In genomic region chr1:42961560-42962091, GRCh38 we compare ENCODE assay signal across 2 cellular contexts.
A peak's percentile ranks its signal among the peaks of the same experiment; 100 is the strongest.
TF ChIP-seq lines count a peak whose summit lies in the region.

No MANE protein-coding gene starts in this region.

TF ChIP-seq in HepG2, 621 proteins besides CTCF, POLR2A, EP300 and RAD21:
- TF ChIP-seq ZFY (CRISPR knock-in tag; IDR thresholded peaks at IDR 0.05) (0 out of 2 replicates have a peak, but pooled peaks have one; percentile 6), FOXA1 (IDR thresholded peaks at IDR 0.05) (no peak), FOXA1 (CRISPR knock-in tag; IDR thresholded peaks at IDR 0.05) (peak; percentile 46; the same call in 1 of the 2 replicates), ZNF724P (CRISPR knock-in tag; IDR thresholded peaks at IDR 0.05; ENCODE audit: borderline replicate concordance) (no peak), GATAD2A (CRISPR knock-in tag; IDR thresholded peaks at IDR 0.05) (0 out of 2 replicates have a peak, but pooled peaks have one; percentile 11), TGIF2 (CRISPR knock-in tag; IDR thresholded peaks at IDR 0.05) (0 out of 2 replicates have a peak, but pooled peaks have one; percentile 27), MIER3 (CRISPR knock-in tag; IDR thresholded peaks at IDR 0.05; ENCODE audit: borderline replicate concordance) (0 out of 2 replicates have a peak, but pooled peaks have one; percentile 17), PITX1 (CRISPR knock-in tag; IDR thresholded peaks at IDR 0.05) (peak; percentile 69), SSRP1 (CRISPR knock-in tag; IDR thresholded peaks at IDR 0.05) (peak; percentile 43; the same call in 1 of the 2 replicates), ZNF17 (CRISPR knock-in tag; IDR thresholded peaks at IDR 0.05) (no peak)
- TF ChIP-seq, protein P1, sequence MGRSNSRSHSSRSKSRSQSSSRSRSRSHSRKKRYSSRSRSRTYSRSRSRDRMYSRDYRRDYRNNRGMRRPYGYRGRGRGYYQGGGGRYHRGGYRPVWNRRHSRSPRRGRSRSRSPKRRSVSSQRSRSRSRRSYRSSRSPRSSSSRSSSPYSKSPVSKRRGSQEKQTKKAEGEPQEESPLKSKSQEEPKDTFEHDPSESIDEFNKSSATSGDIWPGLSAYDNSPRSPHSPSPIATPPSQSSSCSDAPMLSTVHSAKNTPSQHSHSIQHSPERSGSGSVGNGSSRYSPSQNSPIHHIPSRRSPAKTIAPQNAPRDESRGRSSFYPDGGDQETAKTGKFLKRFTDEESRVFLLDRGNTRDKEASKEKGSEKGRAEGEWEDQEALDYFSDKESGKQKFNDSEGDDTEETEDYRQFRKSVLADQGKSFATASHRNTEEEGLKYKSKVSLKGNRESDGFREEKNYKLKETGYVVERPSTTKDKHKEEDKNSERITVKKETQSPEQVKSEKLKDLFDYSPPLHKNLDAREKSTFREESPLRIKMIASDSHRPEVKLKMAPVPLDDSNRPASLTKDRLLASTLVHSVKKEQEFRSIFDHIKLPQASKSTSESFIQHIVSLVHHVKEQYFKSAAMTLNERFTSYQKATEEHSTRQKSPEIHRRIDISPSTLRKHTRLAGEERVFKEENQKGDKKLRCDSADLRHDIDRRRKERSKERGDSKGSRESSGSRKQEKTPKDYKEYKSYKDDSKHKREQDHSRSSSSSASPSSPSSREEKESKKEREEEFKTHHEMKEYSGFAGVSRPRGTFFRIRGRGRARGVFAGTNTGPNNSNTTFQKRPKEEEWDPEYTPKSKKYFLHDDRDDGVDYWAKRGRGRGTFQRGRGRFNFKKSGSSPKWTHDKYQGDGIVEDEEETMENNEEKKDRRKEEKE (IDR thresholded peaks at IDR 0.05): no peak

TF ChIP-seq in GM12878, 131 proteins besides CTCF, POLR2A, EP300 and RAD21:
- no peak for TF ChIP-seq NR2C1 (IDR thresholded peaks at IDR 0.05)
- TF ChIP-seq NFYA (IDR thresholded peaks at IDR 0.05; ENCODE audit: borderline replicate concordance, low read depth, low read length): no peak
- TF ChIP-seq BRCA1 (IDR thresholded peaks at IDR 0.05; ENCODE audit: low read depth, low read length): no peak
- no peak for TF ChIP-seq PBX3 (IDR thresholded peaks at IDR 0.05; ENCODE audit: insufficient replicate concordance, low read depth, low read length)
- TF ChIP-seq POU2F2 (IDR thresholded peaks at IDR 0.05; ENCODE audit: borderline replicate concordance, low read depth, low read length): no peak
- no peak for TF ChIP-seq SMARCA5 (IDR thresholded peaks at IDR 0.05)
- TF ChIP-seq CHD1 (IDR thresholded peaks at IDR 0.05; ENCODE audit: low read depth, low read length): no peak
- no peak for TF ChIP-seq FOS (IDR thresholded peaks at IDR 0.05; ENCODE audit: borderline replicate concordance, extremely low read depth, insufficient read length)
- TF ChIP-seq JUNB (IDR thresholded peaks at IDR 0.05): no peak
- TF ChIP-seq TCF3 (IDR thresholded peaks at IDR 0.05; ENCODE audit: borderline replicate concordance, insufficient read depth, low read depth, low read length): no peak
- TF ChIP-seq HDAC2 (IDR thresholded peaks at IDR 0.05): no peak
- no peak for TF ChIP-seq USF1 (IDR thresholded peaks at IDR 0.05; ENCODE audit: borderline replicate concordance, extremely low read length, insufficient read depth, low read depth, low read length)
- no peak for TF ChIP-seq EGR1 (IDR thresholded peaks at IDR 0.05; ENCODE audit: borderline replicate concordance in 1 of 2, low read depth in 2 of 2, low read length in 2 of 2)
- no peak for TF ChIP-seq BCL11A (IDR thresholded peaks at IDR 0.05; ENCODE audit: low read depth, low read length)
- no peak for TF ChIP-seq GABPA (IDR thresholded peaks at IDR 0.05; ENCODE audit: low read depth)
- TF ChIP-seq ZBTB11 (CRISPR knock-in tag; IDR thresholded peaks at IDR 0.05): no peak
- no peak for TF ChIP-seq SMAD1 (IDR thresholded peaks at IDR 0.05; ENCODE audit: low read depth, partially characterized antibody)
